In genomic region chr7:7830122-7830878, GRCh38 we compare ENCODE assay signal across 11 cellular contexts.
DNase-seq lines count a peak whose midpoint lies in the region; ATAC-seq and TF ChIP-seq lines count a peak whose summit lies in the region.
"Had no signal": no experiment of that assay in that cellular context is flagged by ENCODE, and none has a peak within 500 bp of the region (broad histone marks: within the 10 kb centered on the region; RNA-seq: fewer than 3 reads in every experiment).

No MANE protein-coding gene starts in this region.

- H3K9me3 ChIP-seq in thyroid gland, result no peaks in the 10 kb centered on the region
- H3K9me3 ChIP-seq: left ventricle myocardium inferior had no signal

- ATAC-seq in activated T-cell treated with anti-CD3 and anti-CD28 coated beads, Interleukin-2, amount 50 U/mL, for 4 hours, result peak; percentile 65 to 69
- ATAC-seq in foreskin keratinocyte, result peak; percentile 72
- no peak for ATAC-seq in GM19467 (IDR thresholded peaks at IDR 0.05; ENCODE audit: unreplicated experiment)
- no peak for ATAC-seq in GM18505 (IDR thresholded peaks at IDR 0.05; ENCODE audit: unreplicated experiment)

- TF ChIP-seq POLR2A in thyroid gland (IDR thresholded peaks at IDR 0.05) (no peak), GM18505 (IDR thresholded peaks at IDR 0.05; ENCODE audit: borderline replicate concordance, extremely low read depth, insufficient read depth, insufficient read length) (no peak)

- WGBS in thyroid gland, 2 donors, result 52 to 62% methylated on average over 6 to 7 of the region's 7 CpGs

- H3K27me3 ChIP-seq in foreskin keratinocyte (no peaks in the 10 kb centered on the region), thyroid gland (no peaks in the 10 kb centered on the region)

- H3K27me3 Mint-ChIP-seq in activated T-cell treated with anti-CD3 and anti-CD28 coated beads, Interleukin-2, amount 50 U/mL, for 4 hours (ENCODE audit: low read depth), result no peaks in the 10 kb centered on the region

- peaks cover 11% of the 10 kb centered on the region for H3K4me1 Mint-ChIP-seq in activated T-cell treated with anti-CD3 and anti-CD28 coated beads, Interleukin-2, amount 50 U/mL, for 4 hours (ENCODE audit: low read depth)

- H3K4me1 ChIP-seq in foreskin keratinocyte (peaks cover 13% of the 10 kb centered on the region), thyroid gland (peaks cover 0 to 14% of the 10 kb centered on the region in 2 donors)
- H3K4me1 ChIP-seq: left ventricle myocardium inferior had no signal

- H3K9me3 Mint-ChIP-seq in activated T-cell treated with anti-CD3 and anti-CD28 coated beads, Interleukin-2, amount 50 U/mL, for 4 hours, result peaks cover under 1% of the 10 kb centered on the region

- H3K4me3 ChIP-seq in thyroid gland (replicated peaks in 1 of 3), result no peak overlapping the region
- H3K4me3 ChIP-seq: left ventricle myocardium inferior had no signal

- no peak overlapping the region for H3K4me3 Mint-ChIP-seq in activated T-cell treated with anti-CD3 and anti-CD28 coated beads, Interleukin-2, amount 50 U/mL, for 4 hours

- intact Hi-C loops in thyroid gland (cut with DNase I), result no loop called here

- DNase-seq in activated T-cell treated with anti-CD3 and anti-CD28 coated beads, Interleukin-2, amount 50 U/mL, for 4 hours, result no peak
- DNase-seq in activated T-cell treated with anti-CD3 and anti-CD28 coated beads, Interleukin-2, amount 50 U/mL, for 1 hour, result no peak
- DNase-seq in NCI-H2227 (lab: John Stamatoyannopoulos, UW; ENCODE audit: unreplicated experiment), result peak; percentile 20
- peak; percentile 6 to 34 for DNase-seq in foreskin keratinocyte
- DNase-seq in thyroid gland, result peak; percentile 54 to 59
- DNase-seq in occipital lobe (lab: John Stamatoyannopoulos, UW), result no peak
- DNase-seq: dermis blood vessel endothelial cell; left ventricle myocardium inferior; stimulated activated CD4-positive, alpha-beta T cell treated with anti-CD3 and anti-CD28 coated beads, Interleukin-4, amount 100 ng/mL, for 4 hours had no signal

- no peaks in the 10 kb centered on the region for H3K36me3 ChIP-seq in thyroid gland
- H3K36me3 ChIP-seq: left ventricle myocardium inferior had no signal

- H3K27ac ChIP-seq in foreskin keratinocyte (no peak overlapping the region), thyroid gland (peak overlapping the region in 2 of 3 donors; percentile 24 to 66)
- H3K27ac ChIP-seq: left ventricle myocardium inferior had no signal

- TF ChIP-seq CTCF in foreskin keratinocyte (conservative IDR thresholded peaks at IDR 0.05) (no peak), thyroid gland (IDR thresholded peaks at IDR 0.05) (no peak)

- peaks cover 20% of the 10 kb centered on the region for H3K36me3 Mint-ChIP-seq in activated T-cell treated with anti-CD3 and anti-CD28 coated beads, Interleukin-2, amount 50 U/mL, for 4 hours (ENCODE audit: insufficient read depth)

Comparison
In these comparisons a context has a peak if more than half of its experiments do, and no peak if none do; other contexts are left out.
1. ATAC-seq: peak in activated T-cell treated with anti-CD3 and anti-CD28 coated beads, Interleukin-2, amount 50 U/mL, for 4 hours (2 of 2) and foreskin keratinocyte (single experiment); none in GM19467 (single experiment) and GM18505 (single experiment).
2. DNase-seq: peak in NCI-H2227 (single experiment), foreskin keratinocyte (2 of 2) and thyroid gland (2 of 2); none in activated T-cell treated with anti-CD3 and anti-CD28 coated beads, Interleukin-2, amount 50 U/mL, for 4 hours (single experiment), activated T-cell treated with anti-CD3 and anti-CD28 coated beads, Interleukin-2, amount 50 U/mL, for 1 hour (single experiment) and occipital lobe (single experiment).